8 cellular contexts compared by ENCODE assay signal in genomic region chr1:92831762-92832536, GRCh38. TPM values are rescaled to one million over a fixed set of nuclear protein-coding genes. Genes with fewer than 3 reads are reported as not detected.
DNase-seq lines count a peak whose midpoint lies in the region; ATAC-seq, FAIRE-seq and TF ChIP-seq lines count a peak whose summit lies in the region.

RPL5 (plus strand) TSS chr1:92832040; CDS start chr1:92832115, 75 bp downstream.

- peak within 1 kb of the TSS; percentile 51 for H2AFZ ChIP-seq in HepG2 (ENCODE audit: low read length)

- H3K4me2 ChIP-seq in HepG2 (ENCODE audit: low read depth, low read length) = peak within 1 kb of the TSS; percentile 89

- peaks cover 5 to 37% of the 10 kb centered on the region in 2 experiments for H3K36me3 ChIP-seq in HepG2 (replicated peaks in 1 of 2; ENCODE audit: control insufficient read depth in 1 of 2, insufficient read depth in 2 of 2, low read length in 2 of 2)

- ATAC-seq in CD4-positive, alpha-beta T cell (ENCODE audit: poor library complexity) = peak; percentile 81
- ATAC-seq in GM19395 (IDR thresholded peaks at IDR 0.05; ENCODE audit: unreplicated experiment) = peak; percentile 95
- peak; percentile 94 for ATAC-seq in HG03565 (IDR thresholded peaks at IDR 0.05; ENCODE audit: unreplicated experiment)
- ATAC-seq in HepG2 = peak; percentile 94

- peak within 1 kb of the TSS; percentile 92 for H3K27ac ChIP-seq in CD4-positive, alpha-beta T cell (ENCODE audit: low read depth, low read length)
- peak within 1 kb of the TSS; percentile 87 for H3K27ac ChIP-seq in HepG2 (ENCODE audit: extremely low read length, insufficient read depth, low read length)

- intact Hi-C loops in CD4-positive, alpha-beta T cell (cut with DNase I, micrococcal nuclease) = loop anchor here in 1 of 2 experiments (5.0 to 10.0 kb wide), 6 partner anchors 350 to 1807 kb away; partner anchors contain the start of genes BTBD8, CCDC18, DNTTIP2 and DR1
- intact Hi-C loops in HepG2 (cut with micrococcal nuclease; ENCODE audit: unreplicated experiment) = loop anchor here (1.0 to 5.0 kb wide), 2 partner anchors 9 to 85 kb away; no protein-coding TSS in a partner anchor

- H3K27me3 Mint-ChIP-seq in CD4-positive, alpha-beta T cell = no peaks in the 10 kb centered on the region

- peak within 1 kb of the TSS; percentile 94 to 100 (median 96) for H3K4me3 ChIP-seq in HepG2 (replicated peaks in 1 of 3; ENCODE audit: insufficient read depth in 1 of 3, low read depth in 2 of 3, low read length in 3 of 3)

- CTCF ChIA-PET in CD4-positive, alpha-beta T cell (lab: Charles Lee) = interaction anchor here (0.5 to 2.4 kb wide), 34 partner anchors 10 to 1013 kb away, joined by 3 to 31 read pairs (median 4); partner anchors contain the start of genes DIPK1A, DR1, EVI5 and MTF2
- CTCF ChIA-PET in HepG2 (lab: Yijun Ruan, JAX; ENCODE audit: low intra/inter-chr PET ratio, low total read pairs) = no interaction called here

- H3K79me2 ChIP-seq in HepG2 (ENCODE audit: insufficient read depth, low read length) = peaks cover 51% of the 10 kb centered on the region

- peaks cover 49% of the 10 kb centered on the region for H4K20me1 ChIP-seq in HepG2 (ENCODE audit: insufficient read depth, low read length)

- peak; percentile 99 to 100 for TF ChIP-seq POLR2A in HepG2 (IDR thresholded peaks at IDR 0.05; ENCODE audit: insufficient read depth in 1 of 2, low read depth in 2 of 2, low read length in 2 of 2)

- TF ChIP-seq CTCF in CD4-positive, alpha-beta T cell (IDR thresholded peaks at IDR 0.05) = peak; percentile 97
- TF ChIP-seq CTCF in HepG2 (CRISPR knock-in tag; IDR thresholded peaks at IDR 0.05) = peak; percentile 97

- peak within 1 kb of the TSS; percentile 99 for H3K9ac ChIP-seq in HepG2 (ENCODE audit: insufficient read depth, low read depth, low read length)

- H3K27me3 ChIP-seq in CD4-positive, alpha-beta T cell (ENCODE audit: control insufficient read depth, insufficient read depth, low read length) = no peaks in the 10 kb centered on the region
- H3K27me3 ChIP-seq in HepG2 (ENCODE audit: control insufficient read depth in 1 of 2, insufficient read depth in 2 of 2, low read length in 2 of 2) = no peaks in the 10 kb centered on the region; a peak in 1 of 5 replicates

- DNase-seq in CD4-positive, alpha-beta T cell = peak; percentile 94 to 97 (median 95)
- DNase-seq in NCI-H748 treated with DMSO at 0.1 percent for 48 hours (lab: John Stamatoyannopoulos, UW) (peak; percentile 80), dermis blood vessel endothelial cell (peak; percentile 99), HepG2 (ENCODE audit: low spot score) (peak; percentile 94)
- peak; percentile 96 to 97 for DNase-seq in activated CD4-positive, alpha-beta T cell treated with anti-CD3 and anti-CD28 coated beads, Interleukin-2, amount 50 U/mL, for 24 hours (ENCODE audit: low read depth in 1 of 2, low spot score in 1 of 2)
- DNase-seq in stimulated activated CD4-positive, alpha-beta T cell treated with anti-CD3 and anti-CD28 coated beads, Interleukin-4, amount 100 ng/mL, for 1 hour = peak; percentile 96

- H3K9me3 ChIP-seq in CD4-positive, alpha-beta T cell (ENCODE audit: control insufficient read depth, low read length) = no peaks in the 10 kb centered on the region
- H3K9me3 ChIP-seq in HepG2 (ENCODE audit: low read length) = no peaks in the 10 kb centered on the region

- in situ Hi-C loops in HepG2 (cut with HindIII; ENCODE audit: extremely low pct_ligation_motif_present, low pct_unique_long_range_greater_than_20kb) = no loop called here

- no TSS peak for BruUV-seq in HepG2 (replicated peaks; lab: Mats Ljungman, UMichigan)

- no peaks in the 10 kb centered on the region for H3K9me3 Mint-ChIP-seq in CD4-positive, alpha-beta T cell

- H3K4me1 ChIP-seq in HepG2 (ENCODE audit: insufficient read depth, low read length) = peaks cover 46% of the 10 kb centered on the region

- peak; percentile 64; the same call in 1 of the 2 replicates for TF ChIP-seq RAD21 in HepG2 (CRISPR knock-in tag; IDR thresholded peaks at IDR 0.05)

- no peak; a peak in 1 of 4 replicates for TF ChIP-seq EP300 in HepG2 (IDR thresholded peaks at IDR 0.05; ENCODE audit: low read depth in 2 of 2, low read length in 2 of 2)
- peak; percentile 32; the same call in 1 of the 2 replicates for TF ChIP-seq EP300 in HepG2 (CRISPR knock-in tag; IDR thresholded peaks at IDR 0.05; ENCODE audit: borderline replicate concordance)

- peak; percentile 80 for FAIRE-seq in HepG2 (lab: Jason Lieb, UNC)

- POLR2A ChIA-PET in CD4-positive, alpha-beta T cell (lab: Charles Lee) = interaction anchor here (0.6 to 2.4 kb wide), 28 partner anchors 10 to 1810 kb away, joined by 3 to 55 read pairs (median 5); partner anchors contain the start of genes DIPK1A, DNTTIP2, DR1 and EVI5
- POLR2A ChIA-PET in HepG2 (lab: Yijun Ruan, JAX) = interaction anchor here (0.6 to 2.5 kb wide), 21 partner anchors 10 to 1000 kb away, joined by 3 to 23 read pairs (median 4); partner anchors contain the start of genes DIPK1A, EVI5 and MTF2

- peak within 1 kb of the TSS; percentile 97 for H3K27ac Mint-ChIP-seq in CD4-positive, alpha-beta T cell

- under 1% methylated on average over 14 of the region's 57 CpGs for WGBS in HepG2 (ENCODE audit: low lambda C conversion rate)

- peaks cover 54% of the 10 kb centered on the region for H3K4me1 Mint-ChIP-seq in CD4-positive, alpha-beta T cell (ENCODE audit: low read depth)

- H3K4me3 Mint-ChIP-seq in CD4-positive, alpha-beta T cell = peak within 1 kb of the TSS; percentile 96

- H3K36me3 Mint-ChIP-seq in CD4-positive, alpha-beta T cell (ENCODE audit: low read depth) = peaks cover 53% of the 10 kb centered on the region

TF ChIP-seq in HepG2, 621 proteins besides CTCF, POLR2A, EP300 and RAD21 (continues in another document):
- TF ChIP-seq AHDC1 (CRISPR knock-in tag; IDR thresholded peaks at IDR 0.05; ENCODE audit: borderline replicate concordance) (peak; percentile 60; the same call in 1 of the 2 replicates), ATF7-NPFF (CRISPR knock-in tag; IDR thresholded peaks at IDR 0.05; ENCODE audit: low read depth) (peak; percentile 89)

RNA-seq across cellular contexts. Expression of gene RPL5, which starts in this region (rescaled TPM):
- total RNA-seq in CD4-positive, alpha-beta T cell = 1,000 to 10,000 TPM; 1,712 to 1,770 TPM
- total RNA-seq in dermis blood vessel endothelial cell (892 and 958 TPM in 2 replicates), HepG2 (2016; rRNA removed; fragmentation: Illumina TruSeq; extraction: Trizol) (2,304 and 2,854 TPM in 2 replicates)
- 2,679 and 3,195 TPM in 2 replicates for total RNA-seq in HepG2 (2016; cell fraction: cytosol; rRNA removed; fragmentation: Illumina TruSeq; extraction: Trizol; ENCODE audit: low read depth)
- 2,274 and 2,770 TPM in 2 replicates for total RNA-seq in HepG2 (2016; cell fraction: insoluble cytoplasmic fraction; rRNA removed; fragmentation: Illumina TruSeq; extraction: Trizol)
- 4,681 and 5,440 TPM in 2 replicates for total RNA-seq in HepG2 (2016; cell fraction: membrane; rRNA removed; fragmentation: Illumina TruSeq; extraction: Trizol)
- total RNA-seq in HepG2 (2016; cell fraction: nucleus; rRNA removed; fragmentation: Illumina TruSeq; extraction: Trizol) = 835 and 930 TPM in 2 replicates
- 2,158 and 2,520 TPM in 2 replicates for polyA plus RNA-seq in HepG2 (2011; rRNA removed)
- 1,791 and 2,684 TPM in 2 replicates for polyA plus RNA-seq in HepG2 (2011; cell fraction: cytosol; rRNA removed)
- 439 and 543 TPM in 2 replicates for polyA plus RNA-seq in HepG2 (2011; cell fraction: nucleus; rRNA removed)
- polyA plus RNA-seq in HepG2 (2012) = 3,634 and 4,341 TPM in 2 replicates
- polyA plus RNA-seq in HepG2 (2016; cell fraction: cytosol; fragmentation: Illumina TruSeq; extraction: Trizol; ENCODE audit: low read depth) = 2,391 and 2,662 TPM in 2 replicates
- polyA plus RNA-seq in HepG2 (2016; cell fraction: insoluble cytoplasmic fraction; fragmentation: Illumina TruSeq; extraction: Trizol; ENCODE audit: low read depth) = 2,258 and 2,332 TPM in 2 replicates
- polyA plus RNA-seq in HepG2 (2016; cell fraction: membrane; fragmentation: Illumina TruSeq; extraction: Trizol; ENCODE audit: low read depth) = 3,797 and 4,128 TPM in 2 replicates
- 1,172 and 1,187 TPM in 2 replicates for polyA plus RNA-seq in HepG2 (2016; cell fraction: nucleus; fragmentation: Illumina TruSeq; extraction: Trizol; ENCODE audit: insufficient read depth, low read depth)
- polyA minus RNA-seq in HepG2 (2011; rRNA and poly(A)+ RNA removed; ENCODE audit: low replicate concordance) = 995 and 1,624 TPM in 2 replicates
- 597 and 687 TPM in 2 replicates for polyA minus RNA-seq in HepG2 (2011; cell fraction: cytosol; rRNA and poly(A)+ RNA removed)
- 346 and 489 TPM in 2 replicates for polyA minus RNA-seq in HepG2 (2011; cell fraction: nucleus; rRNA and poly(A)+ RNA removed)

Comparison
In these comparisons a context has a peak if more than half of its experiments do, and no peak if none do; other contexts are left out.
1. Peak in every context shown above with its lines: DNase-seq, ATAC-seq, H3K4me3 ChIP-seq and H3K27ac ChIP-seq.